In the genomic region with DNA sequence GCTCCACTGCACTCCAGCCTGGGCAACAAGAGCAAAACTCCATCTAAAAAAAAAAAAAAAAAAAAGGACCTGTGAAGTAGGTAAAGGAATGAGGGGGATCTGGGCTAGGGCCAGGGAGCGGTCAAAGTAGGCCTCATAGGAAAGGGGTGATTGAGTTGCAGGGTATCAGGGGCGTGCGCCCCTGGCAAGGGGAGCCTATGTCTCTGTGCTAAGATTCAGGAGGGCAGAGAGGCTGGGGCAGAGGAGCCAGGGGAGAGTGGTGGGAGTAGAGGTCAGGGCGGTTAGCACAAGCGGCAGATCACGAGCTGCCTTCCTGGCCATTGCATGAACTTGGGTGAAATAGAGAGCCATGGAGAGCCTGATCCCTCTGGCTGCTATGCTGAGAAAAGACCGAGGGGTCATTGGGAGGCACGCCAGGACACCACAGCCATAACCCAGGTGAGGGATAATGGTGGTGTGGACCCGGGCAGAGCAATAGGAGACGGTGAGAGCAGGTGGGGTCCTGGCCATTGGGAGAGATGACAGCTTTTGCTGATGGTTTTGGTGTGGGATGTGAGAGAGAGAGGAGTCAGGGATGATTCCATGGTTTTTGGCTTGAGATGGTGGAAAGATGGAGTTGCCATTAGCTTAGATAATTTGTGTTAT, we compare ENCODE assay signal across 10 cellular contexts.
"Had no signal": no experiment of that assay in that cellular context is flagged by ENCODE, and none has a peak within 500 bp of the region (broad histone marks: within the 10 kb centered on the region; RNA-seq: fewer than 3 reads in every experiment).

No MANE protein-coding gene starts in this region.

- H3K27ac Mint-ChIP-seq: naive thymus-derived CD8-positive, alpha-beta T cell had no signal

- H3K9me3 Mint-ChIP-seq: activated naive CD4-positive, alpha-beta T cell treated with anti-CD3 and anti-CD28 coated beads, Interleukin-2, amount 50 U/mL, for 72 hours; naive thymus-derived CD8-positive, alpha-beta T cell had no signal

- H3K36me3 Mint-ChIP-seq: activated naive CD4-positive, alpha-beta T cell treated with anti-CD3 and anti-CD28 coated beads, Interleukin-2, amount 50 U/mL, for 72 hours; naive thymus-derived CD8-positive, alpha-beta T cell had no signal

- DNase-seq: esophagus squamous epithelium; foreskin fibroblast; head of caudate nucleus; left colon; mucosa of descending colon; naive thymus-derived CD8-positive, alpha-beta T cell; SHP77 treated with DMSO at 0.1 percent for 48 hours; stimulated activated CD4-positive, alpha-beta T cell treated with anti-CD3 and anti-CD28 coated beads, Interleukin-15, amount 100 ng/mL, for 24 hours; stimulated activated CD4-positive, alpha-beta T cell treated with anti-CD3 and anti-CD28 coated beads, Interleukin-4, amount 100 ng/mL, for 24 hours had no signal

- H3K4me3 Mint-ChIP-seq: naive thymus-derived CD8-positive, alpha-beta T cell had no signal

- ATAC-seq: activated naive CD4-positive, alpha-beta T cell treated with anti-CD3 and anti-CD28 coated beads, Interleukin-2, amount 50 U/mL, for 72 hours; left colon; mucosa of descending colon; naive thymus-derived CD8-positive, alpha-beta T cell had no signal
